ENCODE assay signal across 9 cellular contexts in the genomic region with DNA sequence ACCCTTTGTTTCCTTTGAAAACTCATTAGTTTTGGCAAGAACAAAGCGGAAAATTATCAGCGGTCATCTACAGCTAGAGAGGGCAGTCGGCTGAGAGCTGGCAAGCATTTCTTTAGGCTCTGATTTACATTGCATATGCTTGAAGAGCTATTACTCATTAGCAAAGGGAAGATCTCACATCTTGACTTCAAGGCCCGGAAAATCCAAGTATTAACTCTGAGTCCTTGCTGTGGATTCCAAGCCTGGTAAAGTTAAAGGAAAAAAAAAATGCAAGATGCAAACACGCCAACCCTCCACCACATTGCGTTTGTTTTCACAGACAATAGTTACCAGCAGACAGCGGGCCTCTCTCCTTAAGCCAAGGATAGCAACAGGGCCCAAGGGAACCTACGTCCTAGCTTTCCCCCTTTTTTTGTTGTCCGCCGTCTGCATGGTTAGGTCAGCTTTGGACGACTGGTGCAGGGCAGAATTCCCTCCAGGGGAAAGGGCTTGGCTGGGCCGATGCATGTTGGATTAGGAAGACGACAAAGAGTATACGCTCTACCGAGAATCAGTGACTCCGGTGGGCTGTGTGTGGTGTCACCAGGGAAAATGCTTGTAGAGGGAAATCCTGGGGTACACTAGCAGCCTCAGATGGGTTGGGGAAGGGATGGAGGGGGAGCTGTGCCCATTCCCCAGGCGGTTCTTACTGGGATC. TPM values are rescaled to one million over a fixed set of nuclear protein-coding genes. Genes with fewer than 3 reads are reported as not detected.
DNase-seq lines count a peak whose midpoint lies in the region; ATAC-seq lines count a peak whose summit lies in the region.
"Had no signal": no experiment of that assay in that cellular context is flagged by ENCODE, and none has a peak within 500 bp of the region (broad histone marks: within the 10 kb centered on the region; RNA-seq: fewer than 3 reads in every experiment).

No MANE protein-coding gene starts in this region.

- peaks cover 17% of the 10 kb centered on the region for H3K4me1 Mint-ChIP-seq in activated naive CD4-positive, alpha-beta T cell treated with anti-CD3 and anti-CD28 coated beads, Interleukin-2, amount 50 U/mL, for 24 hours
- H3K4me1 Mint-ChIP-seq in activated T-helper 2 cell treated with anti-CD3 and anti-CD28 coated beads, Interferon-gamma antibody, Interleukin-2, Interleukin-4, amounts not matched to agents 10 μg/mL and 5 μg/mL and 100 μg/mL, durations not matched to agents 14 hours and 24 hours and 36 hours (ENCODE audit: low read depth), result peaks cover 9% of the 10 kb centered on the region
- peaks cover 24% of the 10 kb centered on the region for H3K4me1 Mint-ChIP-seq in stimulated activated naive CD8-positive, alpha-beta T cell treated with anti-CD3 and anti-CD28 coated beads, Interleukin-15, amount 100 ng/mL, for 72 hours

- H3K9me3 ChIP-seq in iPS-20b (ENCODE audit: insufficient read depth, low read depth, low read length), result no peaks in the 10 kb centered on the region
- H3K9me3 ChIP-seq: thyroid gland had no signal

- peaks cover 27% of the 10 kb centered on the region for H3K36me3 ChIP-seq in iPS-20b (ENCODE audit: insufficient read depth, low read depth, low read length)
- H3K36me3 ChIP-seq: thyroid gland had no signal

- intact Hi-C loops in activated T-helper 2 cell treated with anti-CD3 and anti-CD28 coated beads, Interferon-gamma antibody, Interleukin-2, Interleukin-4, amounts not matched to agents 10 μg/mL and 5 μg/mL and 100 μg/mL, durations not matched to agents 14 hours and 24 hours and 36 hours (cut with micrococcal nuclease), result loop anchor here (2.0 kb wide), 1 partner anchor 89 kb away; no protein-coding TSS in a partner anchor

- no peaks in the 10 kb centered on the region for H3K27me3 ChIP-seq in iPS-20b (ENCODE audit: insufficient read depth, low read length)
- H3K27me3 ChIP-seq: thyroid gland had no signal

- no peak overlapping the region for H3K27ac ChIP-seq in iPS-20b (ENCODE audit: low read length)
- H3K27ac ChIP-seq: thyroid gland had no signal

- H3K4me3 Mint-ChIP-seq in activated naive CD4-positive, alpha-beta T cell treated with anti-CD3 and anti-CD28 coated beads, Interleukin-2, amount 50 U/mL, for 24 hours, result peak overlapping the region; percentile 53
- peak overlapping the region; percentile 61 for H3K4me3 Mint-ChIP-seq in activated T-helper 2 cell treated with anti-CD3 and anti-CD28 coated beads, Interferon-gamma antibody, Interleukin-2, Interleukin-4, amounts not matched to agents 10 μg/mL and 5 μg/mL and 100 μg/mL, durations not matched to agents 14 hours and 24 hours and 36 hours (ENCODE audit: low read depth)
- peak overlapping the region; percentile 62 to 70 for H3K4me3 Mint-ChIP-seq in stimulated activated naive CD8-positive, alpha-beta T cell treated with anti-CD3 and anti-CD28 coated beads, Interleukin-15, amount 100 ng/mL, for 72 hours

- H3K9ac ChIP-seq in iPS-20b (ENCODE audit: low read depth, low read length), result peak overlapping the region; percentile 77

- H3K4me3 ChIP-seq in iPS-20b (ENCODE audit: low read length), result peak overlapping the region; percentile 61
- H3K4me3 ChIP-seq: thyroid gland had no signal

- peak overlapping the region; percentile 13 for H3K27ac Mint-ChIP-seq in activated naive CD4-positive, alpha-beta T cell treated with anti-CD3 and anti-CD28 coated beads, Interleukin-2, amount 50 U/mL, for 24 hours
- H3K27ac Mint-ChIP-seq in activated naive CD4-positive, alpha-beta T cell treated with anti-CD3 and anti-CD28 coated beads, Interleukin-2, amount 50 U/mL, for 72 hours, result no peak overlapping the region
- H3K27ac Mint-ChIP-seq in activated T-helper 2 cell treated with anti-CD3 and anti-CD28 coated beads, Interferon-gamma antibody, Interleukin-2, Interleukin-4, amounts not matched to agents 10 μg/mL and 5 μg/mL and 100 μg/mL, durations not matched to agents 14 hours and 24 hours and 36 hours, result peak overlapping the region; percentile 18
- H3K27ac Mint-ChIP-seq in stimulated activated naive CD8-positive, alpha-beta T cell treated with anti-CD3 and anti-CD28 coated beads, Interleukin-15, amount 100 ng/mL, for 72 hours, result peak overlapping the region in 1 of 2 donors; percentile 81

- H3K9me3 Mint-ChIP-seq in activated naive CD4-positive, alpha-beta T cell treated with anti-CD3 and anti-CD28 coated beads, Interleukin-2, amount 50 U/mL, for 24 hours, result no peaks in the 10 kb centered on the region
- H3K9me3 Mint-ChIP-seq in activated naive CD4-positive, alpha-beta T cell treated with anti-CD3 and anti-CD28 coated beads, Interleukin-2, amount 50 U/mL, for 72 hours, result no peaks in the 10 kb centered on the region
- H3K9me3 Mint-ChIP-seq in activated T-helper 2 cell treated with anti-CD3 and anti-CD28 coated beads, Interferon-gamma antibody, Interleukin-2, Interleukin-4, amounts not matched to agents 10 μg/mL and 5 μg/mL and 100 μg/mL, durations not matched to agents 14 hours and 24 hours and 36 hours, result no peaks in the 10 kb centered on the region
- H3K9me3 Mint-ChIP-seq in stimulated activated naive CD8-positive, alpha-beta T cell treated with anti-CD3 and anti-CD28 coated beads, Interleukin-15, amount 100 ng/mL, for 72 hours, result no peaks in the 10 kb centered on the region

- ATAC-seq in activated naive CD4-positive, alpha-beta T cell treated with anti-CD3 and anti-CD28 coated beads, Interleukin-2, amount 50 U/mL, for 72 hours, result no peak
- no peak for ATAC-seq in stimulated activated naive CD8-positive, alpha-beta T cell treated with anti-CD3 and anti-CD28 coated beads, Interleukin-15, amount 100 ng/mL, for 72 hours

- H3K4me1 ChIP-seq in iPS-20b (ENCODE audit: insufficient read depth, low read length), result peaks cover 16% of the 10 kb centered on the region; the same call in 1 of the 2 replicates

- H3K36me3 Mint-ChIP-seq in activated naive CD4-positive, alpha-beta T cell treated with anti-CD3 and anti-CD28 coated beads, Interleukin-2, amount 50 U/mL, for 24 hours, result peaks cover 4% of the 10 kb centered on the region
- H3K36me3 Mint-ChIP-seq in activated naive CD4-positive, alpha-beta T cell treated with anti-CD3 and anti-CD28 coated beads, Interleukin-2, amount 50 U/mL, for 72 hours, result no peaks in the 10 kb centered on the region
- H3K36me3 Mint-ChIP-seq in activated T-helper 2 cell treated with anti-CD3 and anti-CD28 coated beads, Interferon-gamma antibody, Interleukin-2, Interleukin-4, amounts not matched to agents 10 μg/mL and 5 μg/mL and 100 μg/mL, durations not matched to agents 14 hours and 24 hours and 36 hours (ENCODE audit: low read depth), result peaks cover 10% of the 10 kb centered on the region

- DNase-seq in activated naive CD4-positive, alpha-beta T cell treated with anti-CD3 and anti-CD28 coated beads, Interleukin-2, amount 50 U/mL, for 72 hours (ENCODE audit: low spot score in 2 of 2), result no peak
- DNase-seq in activated T-helper 2 cell treated with anti-CD3 and anti-CD28 coated beads, Interferon-gamma antibody, Interleukin-2, Interleukin-4, amounts not matched to agents 10 μg/mL and 5 μg/mL and 100 μg/mL, durations not matched to agents 14 hours and 24 hours and 36 hours (ENCODE audit: low spot score), result no peak
- no peak for DNase-seq in stimulated activated naive CD8-positive, alpha-beta T cell treated with anti-CD3 and anti-CD28 coated beads, Interleukin-15, amount 100 ng/mL, for 72 hours
- DNase-seq in NCI-H2107 treated with DMSO at 0.1 percent for 48 hours (lab: John Stamatoyannopoulos, UW; ENCODE audit: unreplicated experiment) (no peak), NK-92 (lab: John Stamatoyannopoulos, UW; ENCODE audit: unreplicated experiment) (no peak), GM19238 (ENCODE audit: insufficient read length, low spot score) (no peak)

- no peaks in the 10 kb centered on the region for H3K27me3 Mint-ChIP-seq in activated naive CD4-positive, alpha-beta T cell treated with anti-CD3 and anti-CD28 coated beads, Interleukin-2, amount 50 U/mL, for 24 hours
- H3K27me3 Mint-ChIP-seq in activated T-helper 2 cell treated with anti-CD3 and anti-CD28 coated beads, Interferon-gamma antibody, Interleukin-2, Interleukin-4, amounts not matched to agents 10 μg/mL and 5 μg/mL and 100 μg/mL, durations not matched to agents 14 hours and 24 hours and 36 hours (ENCODE audit: low read depth), result no peaks in the 10 kb centered on the region
- no peaks in the 10 kb centered on the region for H3K27me3 Mint-ChIP-seq in stimulated activated naive CD8-positive, alpha-beta T cell treated with anti-CD3 and anti-CD28 coated beads, Interleukin-15, amount 100 ng/mL, for 72 hours

RNA-seq across cellular contexts. Expression of a gene that starts 1.7 kb away (rescaled TPM):
- total RNA-seq in activated naive CD4-positive, alpha-beta T cell treated with anti-CD3 and anti-CD28 coated beads, Interleukin-2, amount 50 U/mL, for 72 hours, result 1 to 10 TPM; 6.3 to 8.8 TPM
- total RNA-seq in activated T-helper 2 cell treated with anti-CD3 and anti-CD28 coated beads, Interferon-gamma antibody, Interleukin-2, Interleukin-4, amounts not matched to agents 10 μg/mL and 5 μg/mL and 100 μg/mL, durations not matched to agents 14 hours and 24 hours and 36 hours, result 3.8 and 5.5 TPM in 2 replicates

Comparison
In these comparisons a context has a peak if more than half of its experiments do, and no peak if none do; other contexts are left out.
1. H3K27ac Mint-ChIP-seq: peak in activated naive CD4-positive, alpha-beta T cell treated with anti-CD3 and anti-CD28 coated beads, Interleukin-2, amount 50 U/mL, for 24 hours (single experiment) and activated T-helper 2 cell treated with anti-CD3 and anti-CD28 coated beads, Interferon-gamma antibody, Interleukin-2, Interleukin-4, amounts not matched to agents 10 μg/mL and 5 μg/mL and 100 μg/mL, durations not matched to agents 14 hours and 24 hours and 36 hours (single experiment); none in activated naive CD4-positive, alpha-beta T cell treated with anti-CD3 and anti-CD28 coated beads, Interleukin-2, amount 50 U/mL, for 72 hours (0 of 2).
2. Peak in every context shown above with its lines, with median percentiles within 50 percentile points of each other: H3K4me3 Mint-ChIP-seq.